ENCODE assay signal across 8 cellular contexts in the genomic region with DNA sequence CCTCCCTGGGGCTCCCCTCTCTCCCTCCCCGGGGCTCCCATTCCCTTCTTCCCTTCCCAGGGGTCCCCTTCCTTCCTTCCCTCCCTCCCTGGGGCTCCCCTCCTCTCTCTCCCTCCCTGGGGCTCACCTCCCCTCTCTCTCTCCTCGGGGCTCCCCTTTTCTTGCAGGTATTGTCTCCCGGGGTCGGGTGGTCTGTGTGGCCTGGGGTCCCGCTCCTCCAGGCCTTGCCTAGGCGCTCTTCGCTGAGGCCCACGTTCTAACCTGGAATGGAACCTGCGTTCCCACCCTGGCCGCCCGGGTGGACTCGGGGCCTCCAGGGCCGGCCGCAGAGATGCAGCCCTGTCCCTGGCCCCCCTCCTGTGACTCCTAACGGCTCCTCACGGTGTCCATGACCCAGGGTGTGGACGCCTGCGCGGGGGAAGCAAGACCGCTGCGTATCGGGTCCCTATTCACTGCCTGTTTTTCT. TPM values are rescaled to one million over a fixed set of nuclear protein-coding genes. Genes with fewer than 3 reads are reported as not detected.
DNase-seq lines count a peak whose midpoint lies in the region; FAIRE-seq and TF ChIP-seq lines count a peak whose summit lies in the region.

No MANE protein-coding gene starts in this region.

- no peak for FAIRE-seq in D721Med (lab: Jason Lieb, UNC)

- peak overlapping the region; percentile 72 for H3K27ac Mint-ChIP-seq in activated CD4-positive, alpha-beta T cell treated with anti-CD3 and anti-CD28 coated beads, Interleukin-2, amount 10 ng/mL, durations not matched to agents 7 days and 5 days
- H3K27ac Mint-ChIP-seq in endodermal cell, result peak overlapping the region; percentile 61

- H3K9me3 ChIP-seq in SJSA1 (replicated peaks) (no peaks in the 10 kb centered on the region), endodermal cell (ENCODE audit: control insufficient read depth, low read length) (no peaks in the 10 kb centered on the region), muscle layer of duodenum (ENCODE audit: control insufficient read depth in 1 of 2, low read length in 2 of 2) (no peaks in the 10 kb centered on the region)

- peaks cover 13% of the 10 kb centered on the region for H3K36me3 Mint-ChIP-seq in activated CD4-positive, alpha-beta T cell treated with anti-CD3 and anti-CD28 coated beads, Interleukin-2, amount 10 ng/mL, durations not matched to agents 7 days and 5 days (ENCODE audit: low read depth)
- H3K36me3 Mint-ChIP-seq in endodermal cell (ENCODE audit: low read depth), result peaks cover 9% of the 10 kb centered on the region

- peak overlapping the region; percentile 75 for H3K4me3 Mint-ChIP-seq in activated CD4-positive, alpha-beta T cell treated with anti-CD3 and anti-CD28 coated beads, Interleukin-2, amount 10 ng/mL, durations not matched to agents 7 days and 5 days
- H3K4me3 Mint-ChIP-seq in endodermal cell, result peak overlapping the region; percentile 83

- H3K4me1 Mint-ChIP-seq in activated CD4-positive, alpha-beta T cell treated with anti-CD3 and anti-CD28 coated beads, Interleukin-2, amount 10 ng/mL, durations not matched to agents 7 days and 5 days, result peaks cover 66% of the 10 kb centered on the region
- peaks cover 67% of the 10 kb centered on the region for H3K4me1 Mint-ChIP-seq in endodermal cell

- POLR2A ChIA-PET in activated CD4-positive, alpha-beta T cell treated with anti-CD3 and anti-CD28 coated beads, Interleukin-2, amount 10 ng/mL, durations not matched to agents 7 days and 5 days (lab: Charles Lee), result no interaction called here

- CTCF ChIA-PET in activated CD4-positive, alpha-beta T cell treated with anti-CD3 and anti-CD28 coated beads, Interleukin-2, amount 10 ng/mL, durations not matched to agents 7 days and 5 days (lab: Charles Lee), result no interaction called here

- H3K9me3 Mint-ChIP-seq in activated CD4-positive, alpha-beta T cell treated with anti-CD3 and anti-CD28 coated beads, Interleukin-2, amount 10 ng/mL, durations not matched to agents 7 days and 5 days, result no peaks in the 10 kb centered on the region
- no peaks in the 10 kb centered on the region for H3K9me3 Mint-ChIP-seq in endodermal cell

- H3K27me3 ChIP-seq in SJSA1 (replicated peaks) (no peaks in the 10 kb centered on the region), endodermal cell (ENCODE audit: control insufficient read depth, insufficient read depth, low read length, poor library complexity, severe bottlenecking) (no peaks in the 10 kb centered on the region), muscle layer of duodenum (ENCODE audit: low read depth, low read length) (no peaks in the 10 kb centered on the region)

- no peak for DNase-seq in activated CD4-positive, alpha-beta T cell treated with anti-CD3 and anti-CD28 coated beads, Interleukin-2, amount 10 ng/mL, durations not matched to agents 7 days and 5 days
- DNase-seq in activated CD4-positive, alpha-beta T cell treated with anti-CD3 and anti-CD28 coated beads for 48 hours, result no peak
- DNase-seq in SJSA1 (ENCODE audit: low read depth in 1 of 2, low spot score in 2 of 2) (peak in 1 of 2 experiments; percentile 42), endodermal cell (peak; percentile 77), pons (ENCODE audit: low spot score) (no peak), D721Med (ENCODE audit: insufficient read length, low spot score) (no peak)
- DNase-seq in stimulated activated CD4-positive, alpha-beta T cell treated with anti-CD3 and anti-CD28 coated beads, Interleukin-1b, Interleukin-23, amount 100 ng/mL, for 48 hours, result no peak

- H3K4me3 ChIP-seq in SJSA1 (peak overlapping the region; percentile 92), endodermal cell (ENCODE audit: low read length) (peak overlapping the region; percentile 81), muscle layer of duodenum (ENCODE audit: low read depth in 1 of 2, low read length in 2 of 2) (peak overlapping the region; percentile 78 to 85)

- H3K27me3 Mint-ChIP-seq in activated CD4-positive, alpha-beta T cell treated with anti-CD3 and anti-CD28 coated beads, Interleukin-2, amount 10 ng/mL, durations not matched to agents 7 days and 5 days, result no peaks in the 10 kb centered on the region
- no peaks in the 10 kb centered on the region for H3K27me3 Mint-ChIP-seq in endodermal cell (ENCODE audit: insufficient read depth)

- H3K36me3 ChIP-seq in SJSA1 (peaks cover 44% of the 10 kb centered on the region), endodermal cell (ENCODE audit: control insufficient read depth, insufficient read depth, low read length) (peaks cover 15% of the 10 kb centered on the region), muscle layer of duodenum (ENCODE audit: control insufficient read depth in 1 of 2, insufficient read depth in 2 of 2, low read length in 2 of 2) (peaks cover 4 to 6% of the 10 kb centered on the region in 2 donors)

- WGBS in endodermal cell (ENCODE audit: insufficient coverage in 1 of 2, insufficient read length in 1 of 2), 2 experiments, result 1 to 7% methylated on average over 9 to 22 of the region's 22 CpGs

- TF ChIP-seq CTCF in endodermal cell (conservative IDR thresholded peaks at IDR 0.05) (no peak), D721Med (IDR thresholded peaks at IDR 0.05; ENCODE audit: insufficient read depth, missing control alignments) (no peak)

- peak overlapping the region; percentile 62 for H3K9ac ChIP-seq in endodermal cell (ENCODE audit: extremely low read depth, low read length, poor library complexity, severe bottlenecking)

- H3K27ac ChIP-seq in SJSA1, result peak overlapping the region; percentile 64
- no peak overlapping the region for H3K27ac ChIP-seq in endodermal cell (ENCODE audit: low read depth, low read length)
- peak overlapping the region; percentile 70 for H3K27ac ChIP-seq in muscle layer of duodenum (ENCODE audit: low read length)

- peaks cover 33% of the 10 kb centered on the region for H3K4me1 ChIP-seq in SJSA1 (replicated peaks)
- no peaks in the 10 kb centered on the region for H3K4me1 ChIP-seq in endodermal cell (ENCODE audit: control insufficient read depth, insufficient read depth, low read length)
- peaks cover 23 to 57% of the 10 kb centered on the region in 2 donors for H3K4me1 ChIP-seq in muscle layer of duodenum (ENCODE audit: control insufficient read depth in 1 of 2, insufficient read depth in 2 of 2, low read length in 2 of 2)

RNA-seq across cellular contexts. Expression of a gene that starts 0.9 kb away (rescaled TPM):
- 10 to 100 TPM; 13.9 to 20.3 TPM for total RNA-seq in activated CD4-positive, alpha-beta T cell treated with anti-CD3 and anti-CD28 coated beads, Interleukin-2, amount 10 ng/mL, durations not matched to agents 7 days and 5 days
- total RNA-seq in SJSA1 (2014; rRNA removed; shearing (Covaris generic)), result 10.7 and 17.8 TPM in 2 replicates
- total RNA-seq in endodermal cell, result 10 to 100 TPM; 35.8 to 44.7 TPM
- polyA plus RNA-seq in endodermal cell (2013, experiment 1 of 2), result 23.4 TPM
- polyA plus RNA-seq in endodermal cell (2013, experiment 2 of 2), result 23.9 TPM

RNA-seq across cellular contexts. Expression of a gene that starts 38.2 kb away (rescaled TPM):
- total RNA-seq in activated CD4-positive, alpha-beta T cell treated with anti-CD3 and anti-CD28 coated beads, Interleukin-2, amount 10 ng/mL, durations not matched to agents 7 days and 5 days, result 1 to 10 TPM in 1 of 2 experiments, under 1 TPM in 1; 1.00 to 1.4 TPM
- total RNA-seq in SJSA1 (2014; rRNA removed; shearing (Covaris generic)), result 6.3 and 10.5 TPM in 2 replicates
- total RNA-seq in endodermal cell, result 1 to 10 TPM; 1.6 to 2.9 TPM
- 2.7 TPM for polyA plus RNA-seq in endodermal cell (2013, experiment 1 of 2)
- polyA plus RNA-seq in endodermal cell (2013, experiment 2 of 2), result 3.2 TPM
